In the genomic region with DNA sequence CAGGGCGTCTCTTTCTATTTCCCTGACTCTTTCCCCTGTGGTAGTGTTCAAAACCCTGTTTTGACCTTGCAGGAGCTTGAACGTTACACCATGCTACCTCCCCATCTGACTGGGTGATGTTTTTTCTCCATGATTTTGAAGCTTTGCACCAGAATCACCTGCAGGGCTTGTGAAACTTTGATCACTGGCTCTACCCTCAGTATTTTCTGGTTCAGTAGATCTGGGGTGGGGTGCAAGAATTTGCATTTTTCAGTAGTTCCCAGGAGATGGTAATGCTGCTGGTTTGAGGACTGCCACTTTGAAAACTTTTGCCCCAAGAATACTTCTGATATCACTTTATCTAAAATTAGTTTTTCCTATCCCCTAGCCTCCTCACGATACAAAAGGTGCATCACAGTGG, we compare ENCODE assay signal across 33 cellular contexts.
"Had no signal": no experiment of that assay in that cellular context is flagged by ENCODE, and none has a peak within 500 bp of the region (broad histone marks: within the 10 kb centered on the region; RNA-seq: fewer than 3 reads in every experiment).

No MANE protein-coding gene starts in this region.

- H3K27ac ChIP-seq: brain microvascular endothelial cell, SJCRH30 had no signal

- H3K27ac Mint-ChIP-seq: activated CD4-positive, alpha-beta memory T cell treated with anti-CD3 and anti-CD28 coated beads, Interleukin-2, amount 10 ng/mL, durations not matched to agents 7 days and 5 days; activated CD4-positive, alpha-beta T cell treated with anti-CD3 and anti-CD28 coated beads for 36 hours; activated CD4-positive, alpha-beta T cell treated with anti-CD3 and anti-CD28 coated beads, Interleukin-2, amount 10 ng/mL, durations not matched to agents 7 days and 5 days; activated CD8-positive, alpha-beta memory T cell treated with anti-CD3 and anti-CD28 coated beads, Interleukin-2, amount 10 ng/mL, durations not matched to agents 7 days and 5 days; activated naive CD8-positive, alpha-beta T cell treated with anti-CD3 and anti-CD28 coated beads for 36 hours; activated T-cell treated with anti-CD3 and anti-CD28 coated beads, Interleukin-2, amount 50 U/mL, for 72 hours; activated T-helper 17 cell treated with anti-CD3 and anti-CD28 coated beads, Interleukin-2, amount 50 U/mL, for 72 hours; T-helper 1 cell treated with Interleukin-12 subunit alpha and Interleukin-12 subunit beta and Interleukin-4 antibody, amounts not matched to agents 30 μg/mL and 1 μg/mL, for 36 hours; T-helper 2 cell treated with Interferon-gamma antibody and Interleukin-4, amounts not matched to agents 5 μg/mL and 100 μg/mL, for 36 hours; WTC11 had no signal

- DNase-seq: activated CD4-positive, alpha-beta memory T cell treated with anti-CD3 and anti-CD28 coated beads, Interleukin-2, amount 10 ng/mL, durations not matched to agents 7 days and 5 days; activated CD4-positive, alpha-beta T cell treated with anti-CD3 and anti-CD28 coated beads for 36 hours; activated CD4-positive, alpha-beta T cell treated with anti-CD3 and anti-CD28 coated beads, Interleukin-2, amount 10 ng/mL, durations not matched to agents 7 days and 5 days; activated CD8-positive, alpha-beta memory T cell treated with anti-CD3 and anti-CD28 coated beads for 24 hours; activated CD8-positive, alpha-beta memory T cell treated with anti-CD3 and anti-CD28 coated beads, Interleukin-2, amount 10 ng/mL, durations not matched to agents 7 days and 5 days; activated effector memory CD4-positive, alpha-beta T cell treated with anti-CD3 and anti-CD28 coated beads, Interleukin-2, amount 50 U/mL, for 16 hours; activated naive CD4-positive, alpha-beta T cell; activated naive CD4-positive, alpha-beta T cell treated with anti-CD3 and anti-CD28 coated beads, Interleukin-2, amount 50 U/mL, for 16 hours; activated naive CD8-positive, alpha-beta T cell treated with anti-CD3 and anti-CD28 coated beads for 36 hours; activated T-cell treated with anti-CD3 and anti-CD28 coated beads, Interleukin-2, amount 50 U/mL, for 1 hour; activated T-cell treated with anti-CD3 and anti-CD28 coated beads, Interleukin-2, amount 50 U/mL, for 72 hours; amniotic stem cell; aorta; brain microvascular endothelial cell; central memory CD4-positive, alpha-beta T cell; NCI-H1105 treated with DMSO at 0.1 percent for 48 hours; NCI-H1436; NCI-H1694; NCI-H1930; NCI-H2081 treated with DMSO at 0.1 percent for 48 hours; NCI-H345; NCI-H526; NCI-H748 treated with DMSO at 0.1 percent for 48 hours; NK-92 treated with Interleukin-12 subunit alpha and Interleukin-12 subunit beta, amount 100 ng/mL, for 24 hours; OCI-M1; SHP77; SJCRH30; SK-N-SH had no signal

- H3K36me3 Mint-ChIP-seq: activated CD8-positive, alpha-beta memory T cell treated with anti-CD3 and anti-CD28 coated beads, Interleukin-2, amount 10 ng/mL, durations not matched to agents 7 days and 5 days; activated naive CD8-positive, alpha-beta T cell treated with anti-CD3 and anti-CD28 coated beads for 36 hours; WTC11 had no signal

- H3K27me3 ChIP-seq: brain microvascular endothelial cell, SJCRH30 had no signal

- H3K4me3 ChIP-seq: SJCRH30 had no signal

- H3K9me2 ChIP-seq: SK-N-SH had no signal

- H3K4me1 Mint-ChIP-seq: activated CD4-positive, alpha-beta memory T cell treated with anti-CD3 and anti-CD28 coated beads, Interleukin-2, amount 10 ng/mL, durations not matched to agents 7 days and 5 days; activated CD4-positive, alpha-beta T cell treated with anti-CD3 and anti-CD28 coated beads for 36 hours; activated CD4-positive, alpha-beta T cell treated with anti-CD3 and anti-CD28 coated beads, Interleukin-2, amount 10 ng/mL, durations not matched to agents 7 days and 5 days; activated CD8-positive, alpha-beta memory T cell treated with anti-CD3 and anti-CD28 coated beads, Interleukin-2, amount 10 ng/mL, durations not matched to agents 7 days and 5 days; activated naive CD8-positive, alpha-beta T cell treated with anti-CD3 and anti-CD28 coated beads for 36 hours; activated T-helper 17 cell treated with anti-CD3 and anti-CD28 coated beads, Interleukin-2, amount 50 U/mL, for 72 hours had no signal

- H3K4me3 Mint-ChIP-seq: activated CD4-positive, alpha-beta memory T cell treated with anti-CD3 and anti-CD28 coated beads, Interleukin-2, amount 10 ng/mL, durations not matched to agents 7 days and 5 days; activated CD4-positive, alpha-beta T cell treated with anti-CD3 and anti-CD28 coated beads for 36 hours; activated CD4-positive, alpha-beta T cell treated with anti-CD3 and anti-CD28 coated beads, Interleukin-2, amount 10 ng/mL, durations not matched to agents 7 days and 5 days; activated CD8-positive, alpha-beta memory T cell treated with anti-CD3 and anti-CD28 coated beads, Interleukin-2, amount 10 ng/mL, durations not matched to agents 7 days and 5 days; activated naive CD8-positive, alpha-beta T cell treated with anti-CD3 and anti-CD28 coated beads for 36 hours; activated T-cell treated with anti-CD3 and anti-CD28 coated beads, Interleukin-2, amount 50 U/mL, for 72 hours; activated T-helper 17 cell treated with anti-CD3 and anti-CD28 coated beads, Interleukin-2, amount 50 U/mL, for 72 hours; T-helper 1 cell treated with Interleukin-12 subunit alpha and Interleukin-12 subunit beta and Interleukin-4 antibody, amounts not matched to agents 30 μg/mL and 1 μg/mL, for 36 hours; T-helper 2 cell treated with Interferon-gamma antibody and Interleukin-4, amounts not matched to agents 5 μg/mL and 100 μg/mL, for 36 hours; WTC11 had no signal

- H3K4me2 ChIP-seq: SK-N-SH had no signal

- H3K9ac ChIP-seq: SK-N-SH had no signal

- H3K27me3 Mint-ChIP-seq: activated CD4-positive, alpha-beta memory T cell treated with anti-CD3 and anti-CD28 coated beads, Interleukin-2, amount 10 ng/mL, durations not matched to agents 7 days and 5 days; activated CD4-positive, alpha-beta T cell treated with anti-CD3 and anti-CD28 coated beads for 36 hours; activated CD4-positive, alpha-beta T cell treated with anti-CD3 and anti-CD28 coated beads, Interleukin-2, amount 10 ng/mL, durations not matched to agents 7 days and 5 days; activated CD8-positive, alpha-beta memory T cell treated with anti-CD3 and anti-CD28 coated beads, Interleukin-2, amount 10 ng/mL, durations not matched to agents 7 days and 5 days; activated naive CD8-positive, alpha-beta T cell treated with anti-CD3 and anti-CD28 coated beads for 36 hours; activated T-helper 17 cell treated with anti-CD3 and anti-CD28 coated beads, Interleukin-2, amount 50 U/mL, for 72 hours had no signal

- ATAC-seq: activated CD4-positive, alpha-beta T cell treated with anti-CD3 and anti-CD28 coated beads for 36 hours; activated CD4-positive, CD25-positive, alpha-beta regulatory T cell treated with anti-CD3 and anti-CD28 coated beads, Interleukin-2, amount 50 U/mL, for 24 hours; activated CD8-positive, alpha-beta memory T cell treated with anti-CD3 and anti-CD28 coated beads, Interleukin-2, amount 10 ng/mL, durations not matched to agents 7 days and 5 days; activated T-cell treated with anti-CD3 and anti-CD28 coated beads, Interleukin-2, amount 50 U/mL, for 72 hours; activated T-helper 17 cell treated with anti-CD3 and anti-CD28 coated beads, Interleukin-2, amount 50 U/mL, for 72 hours; WTC11 had no signal

- H3K9me3 ChIP-seq: SJCRH30, SK-N-SH had no signal

- H3K36me3 ChIP-seq: brain microvascular endothelial cell had no signal

- H3K9me3 Mint-ChIP-seq: activated CD4-positive, alpha-beta T cell treated with anti-CD3 and anti-CD28 coated beads, Interleukin-2, amount 10 ng/mL, durations not matched to agents 7 days and 5 days; T-helper 1 cell treated with Interleukin-12 subunit alpha and Interleukin-12 subunit beta and Interleukin-4 antibody, amounts not matched to agents 30 μg/mL and 1 μg/mL, for 36 hours; WTC11 had no signal
